ENCODE assay signal across 8 cellular contexts in the genomic region with DNA sequence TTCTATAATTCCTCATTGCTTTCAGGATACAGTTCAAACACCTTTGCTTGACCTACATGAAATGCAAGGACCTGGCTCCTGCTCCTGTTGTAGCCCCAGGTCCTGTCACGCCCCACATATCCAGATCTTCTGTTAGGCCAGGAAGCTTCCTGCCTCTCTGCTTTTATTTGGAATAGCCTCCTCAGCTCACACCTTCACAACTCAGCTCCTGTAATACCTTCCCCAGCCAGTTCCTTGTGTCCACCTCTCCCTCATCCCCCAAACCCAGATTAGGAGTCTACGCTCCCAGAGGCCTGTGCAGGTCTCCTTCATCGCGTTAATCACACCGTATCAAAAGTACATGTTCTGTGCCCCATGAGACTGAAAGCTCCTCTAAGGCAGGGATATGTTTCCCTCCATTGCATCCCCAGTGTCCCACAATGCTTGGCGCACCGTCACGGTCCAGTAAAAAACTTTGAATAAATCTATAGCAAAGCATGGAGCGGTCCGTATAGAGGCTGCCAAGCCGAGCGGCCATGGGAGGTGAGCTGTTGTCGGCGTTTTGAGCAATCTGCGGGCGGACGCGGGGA. TPM values are rescaled to one million over a fixed set of nuclear protein-coding genes. Genes with fewer than 3 reads are reported as not detected.
A peak's percentile ranks its signal among the peaks of the same experiment; 100 is the strongest.
DNase-seq lines count a peak whose midpoint lies in the region; ATAC-seq, FAIRE-seq and TF ChIP-seq lines count a peak whose summit lies in the region.

No MANE protein-coding gene starts in this region.

- H3K4me3 ChIP-seq in ascending aorta (peak overlapping the region; percentile 85 to 92), lower lobe of right lung (peak overlapping the region; percentile 87), vagina (peak overlapping the region; percentile 66 to 69)

- FAIRE-seq in GM12891 (lab: Jason Lieb, UNC) = no peak

- H3K9me3 ChIP-seq in ascending aorta (no peaks in the 10 kb centered on the region), lower lobe of right lung (no peaks in the 10 kb centered on the region), vagina (no peaks in the 10 kb centered on the region)

- intact Hi-C loops in ascending aorta (cut with DNase I) = loop anchor here (2.0 to 10.0 kb wide), 5 partner anchors 203 to 1488 kb away; partner anchors contain the start of genes CCNYL1 and METTL21A
- intact Hi-C loops in lower lobe of right lung (cut with DNase I) = no loop called here
- intact Hi-C loops in vagina (cut with DNase I) = no loop called here

- peak overlapping the region; percentile 85 to 90 for H3K27ac ChIP-seq in ascending aorta
- H3K27ac ChIP-seq in lower lobe of right lung = peak overlapping the region; percentile 92
- H3K27ac ChIP-seq in vagina = peak overlapping the region; percentile 72

- no peaks in the 10 kb centered on the region for H3K27me3 ChIP-seq in ascending aorta
- H3K27me3 ChIP-seq in lower lobe of right lung (ENCODE audit: low read depth) = no peaks in the 10 kb centered on the region
- no peaks in the 10 kb centered on the region for H3K27me3 ChIP-seq in vagina

- peak; percentile 0 for ATAC-seq in HG03159 (IDR thresholded peaks at IDR 0.05; ENCODE audit: unreplicated experiment)
- ATAC-seq in lower lobe of right lung = no peak

- no peaks in the 10 kb centered on the region for H3K36me3 ChIP-seq in ascending aorta
- H3K36me3 ChIP-seq in lower lobe of right lung = peaks cover 26% of the 10 kb centered on the region
- no peaks in the 10 kb centered on the region for H3K36me3 ChIP-seq in vagina

- DNase-seq in GM12891 (ENCODE audit: insufficient read length, low spot score) (no peak), ascending aorta (ENCODE audit: low spot score in 2 of 2) (no peak), lower lobe of right lung (no peak), vagina (ENCODE audit: extremely low spot score in 2 of 2) (no peak), SW 1271 (lab: John Stamatoyannopoulos, UW) (no peak), OCI-M1 (lab: John Stamatoyannopoulos, UW) (no peak), NCI-H1436 treated with DMSO at 0.1 percent for 48 hours (lab: John Stamatoyannopoulos, UW) (no peak)

- H3K4me1 ChIP-seq in ascending aorta (peaks cover 5 to 24% of the 10 kb centered on the region in 2 donors), lower lobe of right lung (peaks cover 23% of the 10 kb centered on the region), vagina (peaks cover 26% of the 10 kb centered on the region)

- no peak for TF ChIP-seq CTCF in ascending aorta (IDR thresholded peaks at IDR 0.05)
- TF ChIP-seq CTCF in lower lobe of right lung (IDR thresholded peaks at IDR 0.05) = no peak
- TF ChIP-seq CTCF in vagina (IDR thresholded peaks at IDR 0.05) = no peak

- TF ChIP-seq POLR2A in GM12891 (IDR thresholded peaks at IDR 0.05; ENCODE audit: low read depth, low read length) = no peak
- TF ChIP-seq POLR2A in vagina (IDR thresholded peaks at IDR 0.05) = no peak

TF ChIP-seq in GM12891, 5 proteins besides CTCF, POLR2A, EP300 and RAD21:
- no peak for TF ChIP-seq POU2F2 (IDR thresholded peaks at IDR 0.05; ENCODE audit: low read depth, low read length)
- TF ChIP-seq PAX5 (IDR thresholded peaks at IDR 0.05; ENCODE audit: insufficient read depth, low read length, severe bottlenecking) = peak; percentile 90
- TF ChIP-seq POLR2AphosphoS5 (IDR thresholded peaks at IDR 0.05; ENCODE audit: low read depth, low read length) = no peak
- TF ChIP-seq SPI1 (IDR thresholded peaks at IDR 0.05; ENCODE audit: low read depth, low read length) = no peak
- no peak for TF ChIP-seq TAF1 (IDR thresholded peaks at IDR 0.05; ENCODE audit: low read depth, low read length)

RNA-seq across cellular contexts. Expression of gene MDH1B, which starts 0.4 kb away (rescaled TPM):
- polyA plus RNA-seq in GM12891 (2012; ENCODE audit: low read depth, missing spikeins) = 1.4 TPM
- total RNA-seq in ascending aorta = not detected
- 3.3 TPM for total RNA-seq in lower lobe of right lung
- total RNA-seq in vagina = 0.49 TPM

RNA-seq across cellular contexts. Expression of gene FASTKD2, which starts 0.6 kb away (rescaled TPM):
- polyA plus RNA-seq in GM12891 (2012; ENCODE audit: low read depth, missing spikeins) = 17.5 TPM
- total RNA-seq in ascending aorta = 41.5 TPM
- total RNA-seq in lower lobe of right lung = 18.2 TPM
- total RNA-seq in vagina = 23.3 TPM

RNA-seq across cellular contexts. Expression of gene DYTN, which starts 46.6 kb away (rescaled TPM):
- not detected for polyA plus RNA-seq in GM12891 (2012; ENCODE audit: low read depth, missing spikeins)
- total RNA-seq in ascending aorta (not detected), lower lobe of right lung (not detected), vagina (not detected)
